ENCODE assay signal across 8 cellular contexts in genomic region chr10:69567920-69568319, GRCh38. TPM values are rescaled to one million over a fixed set of nuclear protein-coding genes. Genes with fewer than 3 reads are reported as not detected.
DNase-seq lines count a peak whose midpoint lies in the region; TF ChIP-seq lines count a peak whose summit lies in the region.

No MANE protein-coding gene starts in this region.

- no peak overlapping the region for H3K27ac ChIP-seq in trophoblast cell (ENCODE audit: low read depth, low read length)
- no peak overlapping the region for H3K27ac ChIP-seq in WERI-Rb-1

- no peak overlapping the region for H2BK5ac ChIP-seq in trophoblast cell (ENCODE audit: low read depth, low read length, poor library complexity)

- H3K27me3 ChIP-seq in trophoblast cell (ENCODE audit: insufficient read depth, low read length) (peaks cover 49% of the 10 kb centered on the region), WERI-Rb-1 (ENCODE audit: insufficient read depth, low read depth, severe bottlenecking) (peaks cover 56% of the 10 kb centered on the region)

- peaks cover 1 to 2% of the 10 kb centered on the region in 2 experiments for H3K4me1 ChIP-seq in trophoblast cell (ENCODE audit: control insufficient read depth in 1 of 2, insufficient read depth in 2 of 2, low read length in 2 of 2)

- H4K91ac ChIP-seq in trophoblast cell (ENCODE audit: low read depth, low read length): no peak overlapping the region

- H3K9ac ChIP-seq in trophoblast cell (ENCODE audit: low read length): no peak overlapping the region

- H2AK5ac ChIP-seq in trophoblast cell (ENCODE audit: low read length): no peak overlapping the region

- H4K12ac ChIP-seq in trophoblast cell (ENCODE audit: low read depth, low read length): no peak overlapping the region

- H3K4ac ChIP-seq in trophoblast cell (ENCODE audit: low read depth, low read length): no peak overlapping the region

- no peak overlapping the region for H3K18ac ChIP-seq in trophoblast cell (ENCODE audit: low read length)

- H3K4me2 ChIP-seq in trophoblast cell (ENCODE audit: low read length): no peak overlapping the region

- H3K9me3 ChIP-seq in trophoblast cell (ENCODE audit: insufficient read depth, low read depth, low read length): peaks cover 5% of the 10 kb centered on the region
- H3K9me3 ChIP-seq in WERI-Rb-1 (ENCODE audit: severe bottlenecking): no peaks in the 10 kb centered on the region

- H3K14ac ChIP-seq in trophoblast cell (ENCODE audit: low read length): no peak overlapping the region

- no peak overlapping the region for H2AFZ ChIP-seq in trophoblast cell (ENCODE audit: insufficient read depth, low read length, poor library complexity)

- no peaks in the 10 kb centered on the region for H3K79me2 ChIP-seq in trophoblast cell (ENCODE audit: control insufficient read depth, insufficient read depth, low read length, poor library complexity)

- no peak overlapping the region for H3K23ac ChIP-seq in trophoblast cell (ENCODE audit: low read length)

- H3K4me3 ChIP-seq in GM12865 (ENCODE audit: low read depth, low read length) (no peak overlapping the region), trophoblast cell (ENCODE audit: low read depth, low read length) (no peak overlapping the region), WERI-Rb-1 (ENCODE audit: low read depth, low read length) (no peak overlapping the region)

- H2BK120ac ChIP-seq in trophoblast cell (ENCODE audit: insufficient read depth, low read length, poor library complexity): no peak overlapping the region

- H4K8ac ChIP-seq in trophoblast cell (ENCODE audit: low read depth, low read length): no peak overlapping the region

- H3K79me1 ChIP-seq in trophoblast cell (ENCODE audit: low read length): no peaks in the 10 kb centered on the region

- DNase-seq in GM12865 (ENCODE audit: low read depth) (peak; percentile 23), RPMI8226 (peak; percentile 25), fibroblast of gingiva (ENCODE audit: low read depth) (peak; percentile 37), trophoblast cell (peak; percentile 43 to 69), AML-193 (lab: John Stamatoyannopoulos, UW) (no peak), DMS 273 treated with DMSO at 0.1 percent for 48 hours (lab: John Stamatoyannopoulos, UW) (no peak), WERI-Rb-1 (no peak)
- no peak for DNase-seq in activated effector memory CD4-positive, alpha-beta T cell treated with Interleukin-2 at 50 U/mL for 16 hours

- no peak overlapping the region for H2BK12ac ChIP-seq in trophoblast cell (ENCODE audit: low read length)

- TF ChIP-seq CTCF in GM12865 (IDR thresholded peaks at IDR 0.05; ENCODE audit: insufficient read depth, low read depth, low read length, missing control alignments): no peak
- TF ChIP-seq CTCF in WERI-Rb-1 (IDR thresholded peaks at IDR 0.05; ENCODE audit: low read depth, low read length): no peak

- no CpG with 5 or more reads among the region's 15 CpGs for WGBS in trophoblast cell (ENCODE audit: extremely low coverage, insufficient coverage, insufficient read length)

- H3K36me3 ChIP-seq in trophoblast cell (ENCODE audit: control insufficient read depth in 1 of 2, insufficient read depth in 2 of 2, low read length in 2 of 2): no peaks in the 10 kb centered on the region
- H3K36me3 ChIP-seq in WERI-Rb-1: no peaks in the 10 kb centered on the region

RNA-seq across cellular contexts. Expression of gene NEUROG3, which starts 5.3 kb away (rescaled TPM):
- polyA plus RNA-seq in trophoblast cell (2013): not detected in 2 replicates

Comparison
In these comparisons a context has a peak if more than half of its experiments do, and no peak if none do; other contexts are left out.
1. DNase-seq: peak in GM12865 (single experiment), RPMI8226 (single experiment), fibroblast of gingiva (single experiment) and trophoblast cell (2 of 2); none in AML-193 (0 of 2), DMS 273 treated with DMSO at 0.1 percent for 48 hours (single experiment), WERI-Rb-1 (single experiment) and activated effector memory CD4-positive, alpha-beta T cell treated with Interleukin-2 at 50 U/mL for 16 hours (single experiment).